Comparison of ENCODE assay signal across 1 cellular context in genomic region chr1:244393604-244394176, GRCh38.
TF ChIP-seq lines count a peak whose summit lies in the region.

No MANE protein-coding gene starts in this region.

TF ChIP-seq in K562, 482 proteins besides CTCF, POLR2A, EP300 and RAD21 (continued from another document and continues in another):
- TF ChIP-seq CREB3 (tag; conservative IDR thresholded peaks at IDR 0.05; ENCODE audit: low read depth) (peak; percentile 78), ZFP30 (CRISPR knock-in tag; IDR thresholded peaks at IDR 0.05; ENCODE audit: borderline replicate concordance) (no peak), GTF2A2 (tag; IDR thresholded peaks at IDR 0.05) (no peak), TAF7 (tag; IDR thresholded peaks at IDR 0.05) (no peak), NR2C2 (CRISPR knock-in tag; IDR thresholded peaks at IDR 0.05) (no peak), NR2C2 (tag; IDR thresholded peaks at IDR 0.05) (peak; percentile 81), THRAP3 (IDR thresholded peaks at IDR 0.05; ENCODE audit: borderline replicate concordance) (no peak), ARID1B (IDR thresholded peaks at IDR 0.05) (peak; percentile 90), NR3C1 (CRISPR knock-in tag; IDR thresholded peaks at IDR 0.05) (no peak), PHF8 (IDR thresholded peaks at IDR 0.05; ENCODE audit: borderline replicate concordance, low read length) (peak; percentile 26; the same call in 1 of the 2 replicates), ESRRB (CRISPR knock-in tag; IDR thresholded peaks at IDR 0.05; ENCODE audit: borderline replicate concordance) (no peak), SP2 (IDR thresholded peaks at IDR 0.05; ENCODE audit: extremely low read depth, low read depth, low read length, poor library complexity, severe bottlenecking) (no peak), TOE1 (IDR thresholded peaks at IDR 0.05; ENCODE audit: borderline replicate concordance) (peak; percentile 49; the same call in 1 of the 2 replicates), TOE1 (CRISPR knock-in tag; IDR thresholded peaks at IDR 0.05; ENCODE audit: borderline replicate concordance, low read depth) (no peak), HOMEZ (CRISPR knock-in tag; IDR thresholded peaks at IDR 0.05) (no peak), MIER1 (IDR thresholded peaks at IDR 0.05; ENCODE audit: low read depth) (no peak; the same call in 1 of the 2 replicates), ZBTB12 (CRISPR knock-in tag; IDR thresholded peaks at IDR 0.05) (peak; percentile 51; the same call in 1 of the 2 replicates), ZZZ3 (IDR thresholded peaks at IDR 0.05) (no peak), FOXM1 (IDR thresholded peaks at IDR 0.05; ENCODE audit: low read depth) (peak; percentile 55; the same call in 1 of the 2 replicates), FOXM1 (CRISPR knock-in tag; IDR thresholded peaks at IDR 0.05; ENCODE audit: low read depth) (no peak), L3MBTL2 (IDR thresholded peaks at IDR 0.05) (peak; percentile 94), ELF1 (tag; IDR thresholded peaks at IDR 0.05) (no peak; the same call in 1 of the 2 replicates), RBM14 (IDR thresholded peaks at IDR 0.05; ENCODE audit: borderline replicate concordance, insufficient read depth, low read depth, low read length) (no peak), FOSL1 (tag; conservative IDR thresholded peaks at IDR 0.05) (peak; percentile 52; the same call in 1 of the 2 replicates), KAT8 (IDR thresholded peaks at IDR 0.05; ENCODE audit: low read depth) (no peak), ZNF830 (CRISPR knock-in tag; IDR thresholded peaks at IDR 0.05) (no peak), ELF2 (CRISPR knock-in tag; IDR thresholded peaks at IDR 0.05) (peak; percentile 40; the same call in 1 of the 2 replicates), BCOR (IDR thresholded peaks at IDR 0.05) (peak; percentile 59; the same call in 1 of the 2 replicates), HNRNPK (IDR thresholded peaks at IDR 0.05; ENCODE audit: low read depth, low read length, poor library complexity, severe bottlenecking) (no peak), SMARCA5 (IDR thresholded peaks at IDR 0.05) (no peak), FOXA3 (CRISPR knock-in tag; conservative IDR thresholded peaks at IDR 0.05 in 1 of 2, IDR thresholded peaks at IDR 0.05 in 1 of 2) (no peak), EGR1 (conservative IDR thresholded peaks at IDR 0.05) (no peak), YBX1 (IDR thresholded peaks at IDR 0.05) (no peak), POLR2G (IDR thresholded peaks at IDR 0.05; ENCODE audit: low read depth, low read length) (no peak), ZNF589 (CRISPR knock-in tag; IDR thresholded peaks at IDR 0.05; ENCODE audit: low read depth) (peak; percentile 93; the same call in 1 of the 2 replicates), ZNF347 (CRISPR knock-in tag; IDR thresholded peaks at IDR 0.05; ENCODE audit: low read depth) (no peak), NR4A1 (CRISPR knock-in tag; IDR thresholded peaks at IDR 0.05) (0 out of 2 replicates have a peak, but pooled peaks have one; percentile 48), NR4A1 (tag; IDR thresholded peaks at IDR 0.05) (no peak; the same call in none of the 2 replicates), ZNF717 (CRISPR knock-in tag; IDR thresholded peaks at IDR 0.05) (no peak), ILK (tag; IDR thresholded peaks at IDR 0.05; ENCODE audit: borderline replicate concordance, low read depth) (no peak), TCF7L2 (IDR thresholded peaks at IDR 0.05; ENCODE audit: low read depth, low read length) (no peak), NUFIP1 (IDR thresholded peaks at IDR 0.05; ENCODE audit: partially characterized antibody) (no peak), BMI1 (IDR thresholded peaks at IDR 0.05; ENCODE audit: low read length) (no peak), PHB2 (IDR thresholded peaks at IDR 0.05; ENCODE audit: low read depth) (no peak), THAP7 (CRISPR knock-in tag; IDR thresholded peaks at IDR 0.05) (no peak), ATF2 (CRISPR knock-in tag; IDR thresholded peaks at IDR 0.05) (no peak), ZNF3 (CRISPR knock-in tag; IDR thresholded peaks at IDR 0.05) (no peak), ZNF707 (CRISPR knock-in tag; conservative IDR thresholded peaks at IDR 0.05) (0 out of 2 replicates have a peak, but pooled peaks have one; percentile 8), CC2D1A (IDR thresholded peaks at IDR 0.05) (peak; percentile 72), CCNT2 (IDR thresholded peaks at IDR 0.05; ENCODE audit: borderline replicate concordance, extremely low read depth, insufficient read length, low read depth, low read length) (peak; percentile 17), ATF7 (IDR thresholded peaks at IDR 0.05) (peak; percentile 80), MCM2 (IDR thresholded peaks at IDR 0.05; ENCODE audit: low read depth) (no peak), NFIX (CRISPR knock-in tag; IDR thresholded peaks at IDR 0.05; ENCODE audit: low read depth) (no peak; the same call in 1 of the 2 replicates), CXXC5 (CRISPR knock-in tag; IDR thresholded peaks at IDR 0.05) (peak; percentile 88), MXD1 (CRISPR knock-in tag; IDR thresholded peaks at IDR 0.05; ENCODE audit: borderline replicate concordance, poor library complexity, severe bottlenecking) (no peak)
- TF ChIP-seq, protein P1, sequence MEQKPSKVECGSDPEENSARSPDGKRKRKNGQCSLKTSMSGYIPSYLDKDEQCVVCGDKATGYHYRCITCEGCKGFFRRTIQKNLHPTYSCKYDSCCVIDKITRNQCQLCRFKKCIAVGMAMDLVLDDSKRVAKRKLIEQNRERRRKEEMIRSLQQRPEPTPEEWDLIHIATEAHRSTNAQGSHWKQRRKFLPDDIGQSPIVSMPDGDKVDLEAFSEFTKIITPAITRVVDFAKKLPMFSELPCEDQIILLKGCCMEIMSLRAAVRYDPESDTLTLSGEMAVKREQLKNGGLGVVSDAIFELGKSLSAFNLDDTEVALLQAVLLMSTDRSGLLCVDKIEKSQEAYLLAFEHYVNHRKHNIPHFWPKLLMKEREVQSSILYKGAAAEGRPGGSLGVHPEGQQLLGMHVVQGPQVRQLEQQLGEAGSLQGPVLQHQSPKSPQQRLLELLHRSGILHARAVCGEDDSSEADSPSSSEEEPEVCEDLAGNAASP (IDR thresholded peaks at IDR 0.05) = no peak
- TF ChIP-seq, protein P2, sequence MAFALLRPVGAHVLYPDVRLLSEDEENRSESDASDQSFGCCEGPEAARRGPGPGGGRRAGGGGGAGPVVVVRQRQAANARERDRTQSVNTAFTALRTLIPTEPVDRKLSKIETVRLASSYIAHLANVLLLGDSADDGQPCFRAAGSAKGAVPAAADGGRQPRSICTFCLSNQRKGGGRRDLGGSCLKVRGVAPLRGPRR (CRISPR knock-in tag; IDR thresholded peaks at IDR 0.05) = no peak
- TF ChIP-seq, protein P3, sequence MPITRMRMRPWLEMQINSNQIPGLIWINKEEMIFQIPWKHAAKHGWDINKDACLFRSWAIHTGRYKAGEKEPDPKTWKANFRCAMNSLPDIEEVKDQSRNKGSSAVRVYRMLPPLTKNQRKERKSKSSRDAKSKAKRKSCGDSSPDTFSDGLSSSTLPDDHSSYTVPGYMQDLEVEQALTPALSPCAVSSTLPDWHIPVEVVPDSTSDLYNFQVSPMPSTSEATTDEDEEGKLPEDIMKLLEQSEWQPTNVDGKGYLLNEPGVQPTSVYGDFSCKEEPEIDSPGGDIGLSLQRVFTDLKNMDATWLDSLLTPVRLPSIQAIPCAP (CRISPR knock-in tag; IDR thresholded peaks at IDR 0.05; ENCODE audit: borderline replicate concordance) = 0 out of 2 replicates have a peak, but pooled peaks have one; percentile 66
- TF ChIP-seq, protein P4, sequence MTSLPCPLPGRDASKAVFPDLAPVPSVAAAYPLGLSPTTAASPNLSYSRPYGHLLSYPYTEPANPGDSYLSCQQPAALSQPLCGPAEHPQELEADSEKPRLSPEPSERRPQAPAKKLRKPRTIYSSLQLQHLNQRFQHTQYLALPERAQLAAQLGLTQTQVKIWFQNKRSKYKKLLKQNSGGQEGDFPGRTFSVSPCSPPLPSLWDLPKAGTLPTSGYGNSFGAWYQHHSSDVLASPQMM (CRISPR knock-in tag; IDR thresholded peaks at IDR 0.05) = no peak
- TF ChIP-seq, protein P5, sequence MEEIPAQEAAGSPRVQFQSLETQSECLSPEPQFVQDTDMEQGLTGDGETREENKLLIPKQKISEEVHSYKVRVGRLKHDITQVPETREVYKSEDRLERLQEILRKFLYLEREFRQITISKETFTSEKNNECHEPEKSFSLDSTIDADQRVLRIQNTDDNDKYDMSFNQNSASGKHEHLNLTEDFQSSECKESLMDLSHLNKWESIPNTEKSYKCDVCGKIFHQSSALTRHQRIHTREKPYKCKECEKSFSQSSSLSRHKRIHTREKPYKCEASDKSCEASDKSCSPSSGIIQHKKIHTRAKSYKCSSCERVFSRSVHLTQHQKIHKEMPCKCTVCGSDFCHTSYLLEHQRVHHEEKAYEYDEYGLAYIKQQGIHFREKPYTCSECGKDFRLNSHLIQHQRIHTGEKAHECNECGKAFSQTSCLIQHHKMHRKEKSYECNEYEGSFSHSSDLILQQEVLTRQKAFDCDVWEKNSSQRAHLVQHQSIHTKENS (CRISPR knock-in tag; IDR thresholded peaks at IDR 0.05) = no peak
- TF ChIP-seq, protein P6, sequence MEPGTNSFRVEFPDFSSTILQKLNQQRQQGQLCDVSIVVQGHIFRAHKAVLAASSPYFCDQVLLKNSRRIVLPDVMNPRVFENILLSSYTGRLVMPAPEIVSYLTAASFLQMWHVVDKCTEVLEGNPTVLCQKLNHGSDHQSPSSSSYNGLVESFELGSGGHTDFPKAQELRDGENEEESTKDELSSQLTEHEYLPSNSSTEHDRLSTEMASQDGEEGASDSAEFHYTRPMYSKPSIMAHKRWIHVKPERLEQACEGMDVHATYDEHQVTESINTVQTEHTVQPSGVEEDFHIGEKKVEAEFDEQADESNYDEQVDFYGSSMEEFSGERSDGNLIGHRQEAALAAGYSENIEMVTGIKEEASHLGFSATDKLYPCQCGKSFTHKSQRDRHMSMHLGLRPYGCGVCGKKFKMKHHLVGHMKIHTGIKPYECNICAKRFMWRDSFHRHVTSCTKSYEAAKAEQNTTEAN (CRISPR knock-in tag; IDR thresholded peaks at IDR 0.05) = 0 out of 2 replicates have a peak, but pooled peaks have one; percentile 29
